8 cellular contexts compared by ENCODE assay signal in the genomic region with DNA sequence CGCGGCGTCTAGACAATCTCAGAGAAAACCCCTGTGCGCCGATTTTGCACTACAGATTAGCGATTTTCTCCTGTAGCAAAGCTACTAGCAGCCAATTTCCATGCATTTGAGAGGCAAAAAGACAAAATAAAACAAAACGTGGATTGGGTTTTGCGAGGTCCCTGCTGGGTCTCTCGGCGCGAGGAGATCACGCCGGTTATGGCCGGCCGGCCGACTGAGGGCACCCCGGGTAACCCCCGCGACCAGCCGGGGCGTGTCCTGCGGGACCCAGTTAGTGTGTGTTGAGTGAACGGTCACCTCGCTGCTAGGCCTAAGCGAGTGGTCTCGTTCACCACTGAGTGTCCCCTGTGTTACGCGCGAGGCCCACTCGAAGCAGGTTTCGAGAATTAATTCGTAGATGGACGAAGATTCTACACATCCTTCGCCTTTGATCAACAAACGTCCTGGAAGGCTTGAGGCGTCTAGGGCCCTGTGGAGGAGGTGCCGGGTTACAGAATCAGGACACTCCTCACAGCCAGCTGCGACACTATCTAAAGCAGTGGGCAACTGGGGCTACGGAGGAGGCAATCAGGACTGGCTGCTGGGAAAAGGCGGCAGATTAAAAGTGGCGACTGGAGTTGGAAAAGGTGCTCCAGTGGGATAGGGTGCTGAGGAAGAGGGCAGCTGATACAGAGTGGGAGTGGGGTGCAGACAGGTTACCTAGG. TPM values are rescaled to one million over a fixed set of nuclear protein-coding genes. Genes with fewer than 3 reads are reported as not detected.
DNase-seq lines count a peak whose midpoint lies in the region; ATAC-seq and TF ChIP-seq lines count a peak whose summit lies in the region.

No MANE protein-coding gene starts in this region.

- dilution Hi-C loops in mammary epithelial cell (cut with HindIII; ENCODE audit: low sequenced_read_pairs): no loop called here

- H3K27ac ChIP-seq in mammary epithelial cell (ENCODE audit: insufficient read depth, low read depth, low read length): peak overlapping the region; percentile 86
- H3K27ac ChIP-seq in left lung: peak overlapping the region; percentile 95 to 98
- peak overlapping the region; percentile 98 to 99 for H3K27ac ChIP-seq in testis

- H3K4me2 ChIP-seq in mammary epithelial cell (ENCODE audit: insufficient read depth, low read depth, low read length): peak overlapping the region; percentile 84

- H3K4me3 ChIP-seq in Jurkat, Clone E6-1 (ENCODE audit: low read length): peak overlapping the region; percentile 94
- peak overlapping the region; percentile 69 to 87 (median 84) for H3K4me3 ChIP-seq in mammary epithelial cell (replicated peaks in 1 of 3; ENCODE audit: insufficient read depth in 1 of 3, low read depth in 2 of 3, low read length in 3 of 3)
- peak overlapping the region; percentile 85 for H3K4me3 ChIP-seq in left lung
- peak overlapping the region; percentile 92 to 93 for H3K4me3 ChIP-seq in testis

- WGBS in mammary epithelial cell (ENCODE audit: low coverage, missing lambda C conversion rate): 28% methylated on average over 28 of the region's 41 CpGs
- 5 to 8% methylated on average over 38 to 41 of the region's 41 CpGs for WGBS in testis, 2 donors

- H3K79me2 ChIP-seq in mammary epithelial cell (ENCODE audit: insufficient read depth, low read length): peaks cover 55% of the 10 kb centered on the region

- peak; percentile 49 for ATAC-seq in left lung
- no peak for ATAC-seq in HG03354 (IDR thresholded peaks at IDR 0.05; ENCODE audit: poor library complexity, severe bottlenecking, unreplicated experiment)
- ATAC-seq in GM18517 (IDR thresholded peaks at IDR 0.05; ENCODE audit: unreplicated experiment): no peak
- ATAC-seq in GM18867 (IDR thresholded peaks at IDR 0.05; ENCODE audit: unreplicated experiment): no peak

- BruUV-seq in mammary epithelial cell (replicated peaks; lab: Mats Ljungman, UMichigan): no TSS peak

- in situ Hi-C loops in mammary epithelial cell (cut with MboI; ENCODE audit: low sequenced_read_pairs in 2 of 2): no loop called here

- H3K4me1 ChIP-seq in mammary epithelial cell (ENCODE audit: insufficient read depth, low read length) (peaks cover 26% of the 10 kb centered on the region), left lung (peaks cover 16 to 44% of the 10 kb centered on the region in 2 donors), testis (peaks cover 31% of the 10 kb centered on the region)

- CTCF ChIA-PET in mammary epithelial cell (lab: Charles Lee; ENCODE audit: low non-redundant PET): no interaction called here

- H3K36me3 ChIP-seq in mammary epithelial cell (ENCODE audit: insufficient read depth, low read length): peaks cover 11% of the 10 kb centered on the region
- peaks cover 0 to 16% of the 10 kb centered on the region in 2 donors for H3K36me3 ChIP-seq in left lung
- no peaks in the 10 kb centered on the region for H3K36me3 ChIP-seq in testis (ENCODE audit: low read depth, missing control alignments)

- H3K27me3 ChIP-seq in mammary epithelial cell (ENCODE audit: insufficient read depth, low read length) (no peaks in the 10 kb centered on the region), left lung (peaks cover 0 to 27% of the 10 kb centered on the region in 2 donors), testis (no peaks in the 10 kb centered on the region)

- no peaks in the 10 kb centered on the region for H3K9me3 ChIP-seq in mammary epithelial cell (replicated peaks; ENCODE audit: insufficient read depth, low read length)
- H3K9me3 ChIP-seq in left lung: no peaks in the 10 kb centered on the region
- no peaks in the 10 kb centered on the region for H3K9me3 ChIP-seq in testis

- H3K9ac ChIP-seq in mammary epithelial cell (ENCODE audit: insufficient read depth, low read length): peak overlapping the region; percentile 92

- H4K20me1 ChIP-seq in mammary epithelial cell (ENCODE audit: insufficient read depth, low read length): peaks cover 6% of the 10 kb centered on the region

- peak overlapping the region; percentile 92 for H2AFZ ChIP-seq in mammary epithelial cell (ENCODE audit: low read depth, low read length)

- no peak for TF ChIP-seq POLR2A in testis (IDR thresholded peaks at IDR 0.05)

- intact Hi-C loops in mammary epithelial cell (cut with micrococcal nuclease) (no loop called here), left lung (cut with DNase I) (no loop called here), testis (cut with DNase I; ENCODE audit: low total_unique reads) (no loop called here)

- TF ChIP-seq CTCF in mammary epithelial cell (conservative IDR thresholded peaks at IDR 0.05 in 1 of 2, IDR thresholded peaks at IDR 0.05 in 1 of 2; ENCODE audit: extremely low read depth in 1 of 2, insufficient read depth in 1 of 2, low read depth in 1 of 2, low read length in 2 of 2) (no peak), left lung (IDR thresholded peaks at IDR 0.05) (no peak), testis (IDR thresholded peaks at IDR 0.05) (no peak)

- DNase-seq in GM04504 (ENCODE audit: low read depth) (peak; percentile 33), mammary epithelial cell (no peak), left lung (peak; percentile 50 to 88), testis (peak; percentile 54)
- DNase-seq in Jurkat, Clone E6-1 (ENCODE audit: low read depth, low spot score): no peak

RNA-seq across cellular contexts. Expression of gene VDAC1, which starts 0.8 kb away (rescaled TPM):
- 364 TPM for polyA plus RNA-seq in Jurkat, Clone E6-1 (2012; ENCODE audit: insufficient read depth, insufficient read length)
- total RNA-seq in mammary epithelial cell: 100 to 1,000 TPM; 273 to 375 TPM
- 209 TPM for polyA plus RNA-seq in mammary epithelial cell
- 296 TPM for polyA minus RNA-seq in mammary epithelial cell
- total RNA-seq in left lung: 100 to 1,000 TPM; 144 to 186 TPM
- total RNA-seq in testis: 100 to 1,000 TPM; 127 to 151 TPM
- polyA plus RNA-seq in testis (ENCODE audit: insufficient read depth, low read depth, low replicate concordance): 88.4 TPM

RNA-seq across cellular contexts. Expression of gene C5orf15, which starts 37.1 kb away (rescaled TPM):
- polyA plus RNA-seq in Jurkat, Clone E6-1 (2012; ENCODE audit: insufficient read depth, insufficient read length): 33.2 TPM
- total RNA-seq in mammary epithelial cell (10 to 100 TPM; 30.0 to 71.3 TPM), left lung (10 to 100 TPM; 34.7 to 43.8 TPM), testis (10 to 100 TPM; 44.8 to 65.1 TPM)
- polyA plus RNA-seq in mammary epithelial cell (40.0 TPM), testis (ENCODE audit: insufficient read depth, low read depth, low replicate concordance) (62.9 TPM)
- polyA minus RNA-seq in mammary epithelial cell: 4.0 TPM

Comparison
In these comparisons a context has a peak if more than half of its experiments do, and no peak if none do; other contexts are left out.
1. DNase-seq: peak in GM04504 (single experiment), left lung (2 of 2) and testis (single experiment); none in Jurkat, Clone E6-1 (single experiment) and mammary epithelial cell (single experiment).
2. Peak in every context shown above with its lines, with median percentiles within 50 percentile points of each other: H3K4me3 ChIP-seq and H3K27ac ChIP-seq.